14 cellular contexts compared by ENCODE assay signal in genomic region chr2:119383410-119384140, GRCh38. TPM values are rescaled to one million over a fixed set of nuclear protein-coding genes. Genes with fewer than 3 reads are reported as not detected.
DNase-seq lines count a peak whose midpoint lies in the region; ATAC-seq and TF ChIP-seq lines count a peak whose summit lies in the region.
"Had no signal": no experiment of that assay in that cellular context is flagged by ENCODE, and none has a peak within 500 bp of the region (broad histone marks: within the 10 kb centered on the region; RNA-seq: fewer than 3 reads in every experiment).

No MANE protein-coding gene starts in this region.

- peaks cover 7% of the 10 kb centered on the region for H3K4me1 Mint-ChIP-seq in neural crest cell
- peaks cover 7% of the 10 kb centered on the region for H3K4me1 Mint-ChIP-seq in activated CD4-positive, alpha-beta memory T cell treated with anti-CD3 and anti-CD28 coated beads, Interleukin-2, amount 10 ng/mL, durations not matched to agents 7 days and 5 days
- peaks cover 0 to 6% (median 1%) of the 10 kb centered on the region in 4 donors for H3K4me1 Mint-ChIP-seq in naive thymus-derived CD8-positive, alpha-beta T cell

- H3K4me3 Mint-ChIP-seq in neural crest cell: no peak overlapping the region
- no peak overlapping the region for H3K4me3 Mint-ChIP-seq in activated CD4-positive, alpha-beta memory T cell treated with anti-CD3 and anti-CD28 coated beads, Interleukin-2, amount 10 ng/mL, durations not matched to agents 7 days and 5 days
- no peak overlapping the region for H3K4me3 Mint-ChIP-seq in naive thymus-derived CD8-positive, alpha-beta T cell
- H3K4me3 Mint-ChIP-seq: stimulated activated naive CD8-positive, alpha-beta T cell treated with anti-CD3 and anti-CD28 coated beads, Interleukin-15, amount 100 ng/mL, for 72 hours had no signal

- peak overlapping the region; percentile 62 for H3K27ac ChIP-seq in VCaP
- H3K27ac ChIP-seq: A549 had no signal

- H3K36me3 Mint-ChIP-seq in neural crest cell (ENCODE audit: low read depth): no peaks in the 10 kb centered on the region
- no peaks in the 10 kb centered on the region for H3K36me3 Mint-ChIP-seq in activated CD4-positive, alpha-beta memory T cell treated with anti-CD3 and anti-CD28 coated beads, Interleukin-2, amount 10 ng/mL, durations not matched to agents 7 days and 5 days (ENCODE audit: low read depth)
- no peaks in the 10 kb centered on the region for H3K36me3 Mint-ChIP-seq in naive thymus-derived CD8-positive, alpha-beta T cell

- H3K9me3 Mint-ChIP-seq in neural crest cell: no peaks in the 10 kb centered on the region
- H3K9me3 Mint-ChIP-seq in activated CD4-positive, alpha-beta memory T cell treated with anti-CD3 and anti-CD28 coated beads, Interleukin-2, amount 10 ng/mL, durations not matched to agents 7 days and 5 days: no peaks in the 10 kb centered on the region
- no peaks in the 10 kb centered on the region for H3K9me3 Mint-ChIP-seq in naive thymus-derived CD8-positive, alpha-beta T cell
- H3K9me3 Mint-ChIP-seq: stimulated activated naive CD8-positive, alpha-beta T cell treated with anti-CD3 and anti-CD28 coated beads, Interleukin-15, amount 100 ng/mL, for 72 hours had no signal

- TF ChIP-seq CTCF in VCaP (conservative IDR thresholded peaks at IDR 0.05) (no peak), neural crest cell (conservative IDR thresholded peaks at IDR 0.05) (no peak)

- DNase-seq in NCI-H2196 (lab: John Stamatoyannopoulos, UW; ENCODE audit: unreplicated experiment) (peak; percentile 54), NCI-H2196 treated with DMSO at 0.1 percent for 48 hours (lab: John Stamatoyannopoulos, UW; ENCODE audit: unreplicated experiment) (no peak), NCI-H1694 treated with DMSO at 0.1 percent for 48 hours (lab: John Stamatoyannopoulos, UW) (peak; percentile 96), neural crest cell (ENCODE audit: low read depth, low spot score) (no peak), epidermal melanocyte (ENCODE audit: insufficient read length, low spot score) (no peak)
- no peak for DNase-seq in activated CD4-positive, alpha-beta memory T cell treated with anti-CD3 and anti-CD28 coated beads, Interleukin-2, amount 10 ng/mL, durations not matched to agents 7 days and 5 days
- no peak for DNase-seq in naive thymus-derived CD8-positive, alpha-beta T cell
- DNase-seq: activated effector memory CD4-positive, alpha-beta T cell treated with Interleukin-2 at 50 U/mL for 16 hours; mesenchymal stem cell; occipital lobe; stimulated activated naive CD8-positive, alpha-beta T cell treated with anti-CD3 and anti-CD28 coated beads, Interleukin-15, amount 100 ng/mL, for 72 hours had no signal

- CTCF ChIA-PET in activated CD4-positive, alpha-beta memory T cell treated with anti-CD3 and anti-CD28 coated beads, Interleukin-2, amount 10 ng/mL, durations not matched to agents 7 days and 5 days (lab: Charles Lee): no interaction called here

- no peaks in the 10 kb centered on the region for H3K27me3 Mint-ChIP-seq in neural crest cell (ENCODE audit: low read depth)
- H3K27me3 Mint-ChIP-seq in activated CD4-positive, alpha-beta memory T cell treated with anti-CD3 and anti-CD28 coated beads, Interleukin-2, amount 10 ng/mL, durations not matched to agents 7 days and 5 days: peaks cover 25% of the 10 kb centered on the region
- peaks cover 2 to 15% (median 7%) of the 10 kb centered on the region in 5 donors for H3K27me3 Mint-ChIP-seq in naive thymus-derived CD8-positive, alpha-beta T cell

- no peak for ATAC-seq in naive thymus-derived CD8-positive, alpha-beta T cell
- ATAC-seq: A549; stimulated activated naive CD8-positive, alpha-beta T cell treated with anti-CD3 and anti-CD28 coated beads, Interleukin-15, amount 100 ng/mL, for 72 hours had no signal

- H3K27ac Mint-ChIP-seq in neural crest cell (ENCODE audit: unreplicated experiment): peak overlapping the region; percentile 35
- H3K27ac Mint-ChIP-seq in activated CD4-positive, alpha-beta memory T cell treated with anti-CD3 and anti-CD28 coated beads, Interleukin-2, amount 10 ng/mL, durations not matched to agents 7 days and 5 days: no peak overlapping the region
- no peak overlapping the region for H3K27ac Mint-ChIP-seq in naive thymus-derived CD8-positive, alpha-beta T cell

- POLR2A ChIA-PET in activated CD4-positive, alpha-beta memory T cell treated with anti-CD3 and anti-CD28 coated beads, Interleukin-2, amount 10 ng/mL, durations not matched to agents 7 days and 5 days (lab: Charles Lee): no interaction called here
- POLR2A ChIA-PET in naive thymus-derived CD8-positive, alpha-beta T cell (lab: Charles Lee): interaction anchor here (1.7 kb wide), 1 partner anchor 17 kb away, joined by 3 read pairs; the partner anchor contains the start of genes C2orf76 and DBI

RNA-seq across cellular contexts. Expression of gene DBI, which starts 16.8 kb away (rescaled TPM):
- total RNA-seq in neural crest cell: 222 and 236 TPM in 2 replicates
- total RNA-seq in activated CD4-positive, alpha-beta memory T cell treated with anti-CD3 and anti-CD28 coated beads, Interleukin-2, amount 10 ng/mL, durations not matched to agents 7 days and 5 days: 100 to 1,000 TPM; 142 to 150 TPM
- 10 to 100 TPM; 41.5 to 49.7 TPM for total RNA-seq in naive thymus-derived CD8-positive, alpha-beta T cell
- 100 to 1,000 TPM; 249 to 374 (median 295) TPM for polyA plus RNA-seq in naive thymus-derived CD8-positive, alpha-beta T cell

RNA-seq across cellular contexts. Expression of gene C2orf76, which starts 16.9 kb away (rescaled TPM):
- total RNA-seq in neural crest cell: 10.6 and 11.6 TPM in 2 replicates
- total RNA-seq in activated CD4-positive, alpha-beta memory T cell treated with anti-CD3 and anti-CD28 coated beads, Interleukin-2, amount 10 ng/mL, durations not matched to agents 7 days and 5 days: 1 to 10 TPM; 6.9 to 7.1 TPM
- total RNA-seq in naive thymus-derived CD8-positive, alpha-beta T cell: 10 to 100 TPM; 10.7 to 11.9 TPM
- polyA plus RNA-seq in naive thymus-derived CD8-positive, alpha-beta T cell: 10 to 100 TPM; 16.3 to 37.5 (median 23.6) TPM

RNA-seq across cellular contexts. Expression of gene TMEM37, which starts 48.1 kb away (rescaled TPM):
- 4.7 and 5.3 TPM in 2 replicates for total RNA-seq in neural crest cell
- total RNA-seq in activated CD4-positive, alpha-beta memory T cell treated with anti-CD3 and anti-CD28 coated beads, Interleukin-2, amount 10 ng/mL, durations not matched to agents 7 days and 5 days: not detected
- under 1 TPM in 1 of 2 experiments, not detected in 1; 0.36 TPM for total RNA-seq in naive thymus-derived CD8-positive, alpha-beta T cell
- polyA plus RNA-seq in naive thymus-derived CD8-positive, alpha-beta T cell: not detected
- total RNA-seq: occipital lobe, SK-MEL-5 had no signal

Comparison
In these comparisons a context has a peak if more than half of its experiments do, and no peak if none do; other contexts are left out.
1. DNase-seq: peak in NCI-H2196 (single experiment) and NCI-H1694 treated with DMSO at 0.1 percent for 48 hours (single experiment); none in NCI-H2196 treated with DMSO at 0.1 percent for 48 hours (single experiment), neural crest cell (single experiment), activated CD4-positive, alpha-beta memory T cell treated with anti-CD3 and anti-CD28 coated beads, Interleukin-2, amount 10 ng/mL, durations not matched to agents 7 days and 5 days (single experiment), epidermal melanocyte (single experiment) and naive thymus-derived CD8-positive, alpha-beta T cell (0 of 10).